In the genomic region with DNA sequence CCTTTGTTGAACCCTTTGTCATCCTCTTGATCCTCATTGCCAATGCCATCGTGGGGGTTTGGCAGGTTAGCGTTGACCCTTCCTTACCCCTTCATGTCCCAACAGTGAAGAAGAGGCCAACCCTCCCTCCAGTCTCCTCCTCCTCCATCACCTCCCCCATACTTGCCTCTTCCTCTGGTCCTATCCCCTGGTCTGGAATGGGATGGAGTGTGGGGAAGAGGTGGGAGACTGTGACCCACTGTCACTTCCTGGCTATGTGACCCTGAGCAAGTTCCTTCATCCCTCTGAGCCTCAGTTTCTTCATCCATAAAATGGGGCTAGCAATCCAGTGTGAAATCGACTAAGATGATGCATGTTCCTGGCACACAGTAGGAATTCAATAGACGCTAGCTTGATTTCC, we compare ENCODE assay signal across 15 cellular contexts. TPM values are rescaled to one million over a fixed set of nuclear protein-coding genes. Genes with fewer than 3 reads are reported as not detected.
DNase-seq lines count a peak whose midpoint lies in the region; ATAC-seq and TF ChIP-seq lines count a peak whose summit lies in the region.
"Had no signal": no experiment of that assay in that cellular context is flagged by ENCODE, and none has a peak within 500 bp of the region (broad histone marks: within the 10 kb centered on the region; RNA-seq: fewer than 3 reads in every experiment).

No MANE protein-coding gene starts in this region.

- H3K4me3 ChIP-seq in mammary epithelial cell (replicated peaks in 1 of 3; ENCODE audit: insufficient read depth in 1 of 3, low read depth in 2 of 3, low read length in 3 of 3) (no peak overlapping the region), iPS-18c (ENCODE audit: insufficient read depth, low read depth, low read length) (peak overlapping the region; percentile 59; the same call in 1 of the 2 replicates), upper lobe of right lung (no peak overlapping the region)
- H3K4me3 ChIP-seq: HAP-1 had no signal

- BruUV-seq in MCF 10A (replicated peaks; lab: Mats Ljungman, UMichigan) (no TSS peak), mammary epithelial cell (replicated peaks; lab: Mats Ljungman, UMichigan) (no TSS peak)

- DNase-seq in MCF 10A (ENCODE audit: unreplicated experiment) = no peak
- DNase-seq in mammary epithelial cell = no peak
- no peak for DNase-seq in WTC11 (ENCODE audit: low spot score)
- DNase-seq in stimulated activated naive B cell treated with anti-CD40 and anti-IgM and Interleukin-4, amounts not matched to agents 10 μg/mL and 1 μg/mL and 100 μg/mL, for 72 hours = no peak
- DNase-seq in upper lobe of right lung = no peak
- no peak for DNase-seq in left colon
- DNase-seq: hippocampal formation; mesenchymal stem cell; NCI-H146; stimulated activated CD4-positive, alpha-beta T cell treated with anti-CD3 and anti-CD28 coated beads, Interleukin-1b, Interleukin-23, amount 100 ng/mL, for 48 hours; stimulated activated naive CD4-positive, alpha-beta T cell treated with Interleukin-2 at 50 U/mL for 16 hours had no signal

- dilution Hi-C loops in mammary epithelial cell (cut with HindIII; ENCODE audit: low sequenced_read_pairs) = loop anchor here (10.0 kb wide), 1 partner anchor 64 kb away; no protein-coding TSS in a partner anchor

- CTCF ChIA-PET in MCF 10A (lab: Yijun Ruan, JAX) = interaction anchor here (0.6 to 0.7 kb wide), 2 partner anchors 23 to 63 kb away, joined by 3 to 5 read pairs; no protein-coding TSS in a partner anchor
- CTCF ChIA-PET in mammary epithelial cell (lab: Charles Lee; ENCODE audit: low non-redundant PET) = no interaction called here
- CTCF ChIA-PET in WTC11 (lab: Charles Lee) = interaction anchor here (0.9 to 2.6 kb wide), 5 partner anchors 43 to 96 kb away, joined by 4 to 12 read pairs (median 6); no protein-coding TSS in a partner anchor

- peaks cover 11% of the 10 kb centered on the region for H3K4me1 ChIP-seq in mammary epithelial cell (ENCODE audit: insufficient read depth, low read length)
- peaks cover 11% of the 10 kb centered on the region for H3K4me1 ChIP-seq in upper lobe of right lung

- in situ Hi-C loops in mammary epithelial cell (cut with MboI; ENCODE audit: low sequenced_read_pairs in 2 of 2) = no loop called here

- H3K27ac ChIP-seq in mammary epithelial cell (ENCODE audit: insufficient read depth, low read depth, low read length) = no peak overlapping the region
- no peak overlapping the region for H3K27ac ChIP-seq in upper lobe of right lung
- H3K27ac ChIP-seq: prostate gland had no signal

- intact Hi-C loops in MCF 10A (cut with micrococcal nuclease) (no loop called here), mammary epithelial cell (cut with micrococcal nuclease) (no loop called here), upper lobe of right lung (cut with DNase I) (no loop called here), left colon (cut with DNase I, micrococcal nuclease) (no loop called here)

- no peak overlapping the region for H2AFZ ChIP-seq in mammary epithelial cell (ENCODE audit: low read depth, low read length)

- TF ChIP-seq CTCF in MCF 10A (IDR thresholded peaks at IDR 0.05; ENCODE audit: unreplicated experiment) = no peak
- TF ChIP-seq CTCF in mammary epithelial cell (conservative IDR thresholded peaks at IDR 0.05 in 1 of 2, IDR thresholded peaks at IDR 0.05 in 1 of 2; ENCODE audit: extremely low read depth in 1 of 2, insufficient read depth in 1 of 2, low read depth in 1 of 2, low read length in 2 of 2) = no peak
- TF ChIP-seq CTCF in WTC11 (IDR thresholded peaks at IDR 0.05) = no peak
- TF ChIP-seq CTCF in upper lobe of right lung (IDR thresholded peaks at IDR 0.05) = no peak

- H3K4me3 Mint-ChIP-seq in MCF 10A (ENCODE audit: unreplicated experiment) (peak overlapping the region; percentile 1), WTC11 (peak overlapping the region; percentile 66)
- H3K4me3 Mint-ChIP-seq in stimulated activated naive B cell treated with anti-CD40 and anti-IgM and Interleukin-4, amounts not matched to agents 10 μg/mL and 1 μg/mL and 100 μg/mL, for 72 hours = peak overlapping the region; percentile 54 to 92

- no peaks in the 10 kb centered on the region for H3K4me1 Mint-ChIP-seq in MCF 10A (ENCODE audit: insufficient read depth, unreplicated experiment)
- peaks cover 39% of the 10 kb centered on the region for H3K4me1 Mint-ChIP-seq in WTC11
- H3K4me1 Mint-ChIP-seq in stimulated activated naive B cell treated with anti-CD40 and anti-IgM and Interleukin-4, amounts not matched to agents 10 μg/mL and 1 μg/mL and 100 μg/mL, for 72 hours = peaks cover 23 to 40% of the 10 kb centered on the region in 2 donors

- H3K36me3 Mint-ChIP-seq in MCF 10A (ENCODE audit: insufficient read depth, unreplicated experiment) (no peaks in the 10 kb centered on the region), WTC11 (no peaks in the 10 kb centered on the region)
- H3K36me3 Mint-ChIP-seq in stimulated activated naive B cell treated with anti-CD40 and anti-IgM and Interleukin-4, amounts not matched to agents 10 μg/mL and 1 μg/mL and 100 μg/mL, for 72 hours = peaks cover 2 to 3% of the 10 kb centered on the region in 2 donors

- no peak overlapping the region for H3K27ac Mint-ChIP-seq in MCF 10A (ENCODE audit: low read depth, unreplicated experiment)
- no peak overlapping the region for H3K27ac Mint-ChIP-seq in WTC11
- H3K27ac Mint-ChIP-seq in stimulated activated naive B cell treated with anti-CD40 and anti-IgM and Interleukin-4, amounts not matched to agents 10 μg/mL and 1 μg/mL and 100 μg/mL, for 72 hours = peak overlapping the region; percentile 70

- H3K9me3 ChIP-seq in mammary epithelial cell (replicated peaks; ENCODE audit: insufficient read depth, low read length) = no peaks in the 10 kb centered on the region
- H3K9me3 ChIP-seq in iPS-18c (ENCODE audit: control insufficient read depth, insufficient read depth, low read length) = no peaks in the 10 kb centered on the region
- H3K9me3 ChIP-seq in upper lobe of right lung = no peaks in the 10 kb centered on the region
- H3K9me3 ChIP-seq: HAP-1, prostate gland had no signal

- no peaks in the 10 kb centered on the region for H4K20me1 ChIP-seq in mammary epithelial cell (ENCODE audit: insufficient read depth, low read length)

- POLR2A ChIA-PET in MCF 10A (lab: Yijun Ruan, JAX) (no interaction called here), WTC11 (lab: Charles Lee) (interaction anchor here (0.7 kb wide), 1 partner anchor 34 kb away, joined by 4 read pairs; no protein-coding TSS in a partner anchor)

- H3K9me3 Mint-ChIP-seq in MCF 10A (ENCODE audit: unreplicated experiment) (no peaks in the 10 kb centered on the region), WTC11 (no peaks in the 10 kb centered on the region)
- H3K9me3 Mint-ChIP-seq in stimulated activated naive B cell treated with anti-CD40 and anti-IgM and Interleukin-4, amounts not matched to agents 10 μg/mL and 1 μg/mL and 100 μg/mL, for 72 hours = no peaks in the 10 kb centered on the region

- no peak for ATAC-seq in WTC11
- no peak for ATAC-seq in stimulated activated naive B cell treated with anti-CD40 and anti-IgM and Interleukin-4, amounts not matched to agents 10 μg/mL and 1 μg/mL and 100 μg/mL, for 72 hours (replicated peaks)
- ATAC-seq in upper lobe of right lung = no peak
- ATAC-seq in left colon = no peak
- no peak for ATAC-seq in GM18511 (IDR thresholded peaks at IDR 0.05; ENCODE audit: unreplicated experiment)

- H3K27me3 ChIP-seq in mammary epithelial cell (ENCODE audit: insufficient read depth, low read length) (no peaks in the 10 kb centered on the region), upper lobe of right lung (peaks cover 19% of the 10 kb centered on the region)

- no peaks in the 10 kb centered on the region for H3K36me3 ChIP-seq in mammary epithelial cell (ENCODE audit: insufficient read depth, low read length)
- no peaks in the 10 kb centered on the region for H3K36me3 ChIP-seq in upper lobe of right lung
- H3K36me3 ChIP-seq: HAP-1, prostate gland had no signal

- H3K79me2 ChIP-seq in mammary epithelial cell (ENCODE audit: insufficient read depth, low read length) = no peaks in the 10 kb centered on the region

- H3K4me2 ChIP-seq in mammary epithelial cell (ENCODE audit: insufficient read depth, low read depth, low read length) = no peak overlapping the region

- H3K27me3 Mint-ChIP-seq in MCF 10A (ENCODE audit: insufficient read depth, unreplicated experiment) = peaks cover 12% of the 10 kb centered on the region
- peaks cover 28% of the 10 kb centered on the region for H3K27me3 Mint-ChIP-seq in WTC11 (ENCODE audit: low read depth)
- peaks cover 9 to 11% of the 10 kb centered on the region in 2 donors for H3K27me3 Mint-ChIP-seq in stimulated activated naive B cell treated with anti-CD40 and anti-IgM and Interleukin-4, amounts not matched to agents 10 μg/mL and 1 μg/mL and 100 μg/mL, for 72 hours

- no peak overlapping the region for H3K9ac ChIP-seq in mammary epithelial cell (ENCODE audit: insufficient read depth, low read length)

- 94% methylated on average over 2 of the region's 4 CpGs for WGBS in mammary epithelial cell (ENCODE audit: low coverage, missing lambda C conversion rate)

TF ChIP-seq in WTC11, 78 proteins besides CTCF, POLR2A, EP300 and RAD21 (continues in another document):
- peak; percentile 57; the same call in 1 of the 2 replicates for TF ChIP-seq GTF2I (CRISPR knock-in tag; conservative IDR thresholded peaks at IDR 0.05)

RNA-seq across cellular contexts. Expression of a gene that starts 2.7 kb away (rescaled TPM):
- total RNA-seq in MCF 10A (2022) (0.23 and 1.7 TPM in 2 replicates), mammary epithelial cell (1 to 10 TPM in 1 of 2 donors, under 1 TPM in 1; 0.17 to 1.2 TPM), WTC11 (2021) (4.7 to 6.4 TPM (median 5.6 TPM) in 3 replicates), upper lobe of right lung (0.46 TPM), left colon (1 to 10 TPM in 1 of 2 donors, under 1 TPM in 1; 0.47 to 1.3 TPM)
- polyA plus RNA-seq in mammary epithelial cell = 0.43 TPM
- not detected for polyA minus RNA-seq in mammary epithelial cell

RNA-seq across cellular contexts. Expression of a gene that starts 17.3 kb away (rescaled TPM):
- total RNA-seq in MCF 10A (2022) (27.3 and 31.5 TPM in 2 replicates), mammary epithelial cell (10 to 100 TPM; 12.0 to 40.6 TPM), WTC11 (2021) (51.6 to 55.3 TPM (median 53.1 TPM) in 3 replicates), upper lobe of right lung (51.9 TPM), left colon (10 to 100 TPM; 84.3 to 90.0 TPM)
- polyA plus RNA-seq in mammary epithelial cell = 18.2 TPM
- 14.9 TPM for polyA minus RNA-seq in mammary epithelial cell

RNA-seq across cellular contexts. Expression of a gene that starts 34.8 kb away (rescaled TPM):
- 184 and 198 TPM in 2 replicates for total RNA-seq in MCF 10A (2022)
- total RNA-seq in mammary epithelial cell = 100 to 1,000 TPM in 1 of 2 donors, 10 to 100 TPM in 1; 94.9 to 142 TPM
- polyA plus RNA-seq in mammary epithelial cell = 144 TPM
- polyA minus RNA-seq in mammary epithelial cell = 126 TPM
- total RNA-seq in WTC11 (2021) = 233 to 296 TPM (median 252 TPM) in 3 replicates
- 134 TPM for total RNA-seq in upper lobe of right lung
- 100 to 1,000 TPM; 221 to 301 TPM for total RNA-seq in left colon

RNA-seq across cellular contexts. Expression of a gene that starts 44.1 kb away (rescaled TPM):
- total RNA-seq in MCF 10A (2022) (10.7 and 17.8 TPM in 2 replicates), mammary epithelial cell (10 to 100 TPM; 24.2 to 25.4 TPM), WTC11 (2021) (16.5 to 24.0 TPM (median 22.6 TPM) in 3 replicates), upper lobe of right lung (23.4 TPM), left colon (10 to 100 TPM; 39.6 to 41.4 TPM)
- polyA plus RNA-seq in mammary epithelial cell = 11.6 TPM
- 3.1 TPM for polyA minus RNA-seq in mammary epithelial cell

RNA-seq across cellular contexts. Expression of a gene that starts 50.8 kb away (rescaled TPM):
- not detected in 2 replicates for total RNA-seq in MCF 10A (2022)
- not detected for total RNA-seq in mammary epithelial cell
- not detected for polyA plus RNA-seq in mammary epithelial cell
- polyA minus RNA-seq in mammary epithelial cell = not detected
- 0.90 to 2.5 TPM (median 2.5 TPM) in 3 replicates for total RNA-seq in WTC11 (2021)
- not detected for total RNA-seq in upper lobe of right lung
- total RNA-seq in left colon = 1 to 10 TPM in 1 of 2 donors, under 1 TPM in 1; 0.64 to 1.2 TPM

Comparison
In these comparisons a context has a peak if more than half of its experiments do, and no peak if none do; other contexts are left out.
1. H3K4me3 Mint-ChIP-seq: peak in every context shown above with its lines; median percentile 73 in stimulated activated naive B cell treated with anti-CD40 and anti-IgM and Interleukin-4, amounts not matched to agents 10 μg/mL and 1 μg/mL and 100 μg/mL, for 72 hours; 66 in WTC11; 1 in MCF 10A.